Comparison of ENCODE assay signal across 12 cellular contexts in genomic region chr11:120403966-120404365, GRCh38.
"Had no signal": no experiment of that assay in that cellular context is flagged by ENCODE, and none has a peak within 500 bp of the region (broad histone marks: within the 10 kb centered on the region; RNA-seq: fewer than 3 reads in every experiment).

No MANE protein-coding gene starts in this region.

- DNase-seq: activated CD4-positive, alpha-beta T cell treated with anti-CD3 and anti-CD28 coated beads, Interleukin-2, amount 50 U/mL, for 4 hours; activated T-cell treated with anti-CD3 and anti-CD28 coated beads, Interleukin-2, amount 50 U/mL, for 1 hour; amygdala; effector memory CD4-positive, alpha-beta T cell; kidney glomerular epithelial cell; stimulated activated CD4-positive, alpha-beta T cell treated with anti-CD3 and anti-CD28 coated beads, Interleukin-4, amount 100 ng/mL, for 4 hours; stomach had no signal

- H3K9me3 ChIP-seq: stomach, thoracic aorta had no signal

- H3K27me3 ChIP-seq: brain microvascular endothelial cell, hepatocyte, stomach had no signal

- H3K36me3 ChIP-seq: brain microvascular endothelial cell, thoracic aorta had no signal

- H3K27ac ChIP-seq: brain microvascular endothelial cell, hepatocyte, stomach, thoracic aorta had no signal

- ATAC-seq: activated CD4-positive, CD25-positive, alpha-beta regulatory T cell treated with anti-CD3 and anti-CD28 coated beads, Interleukin-2, amount 50 U/mL, for 24 hours; natural killer cell treated with Interleukin-12 subunit alpha and Interleukin-12 subunit beta and Interleukin-15 and Interleukin-18, amount 100 ng/mL, for 72 hours had no signal

- H3K4me3 ChIP-seq: hepatocyte, stomach, thoracic aorta had no signal
